8 cellular contexts compared by ENCODE assay signal in the genomic region with DNA sequence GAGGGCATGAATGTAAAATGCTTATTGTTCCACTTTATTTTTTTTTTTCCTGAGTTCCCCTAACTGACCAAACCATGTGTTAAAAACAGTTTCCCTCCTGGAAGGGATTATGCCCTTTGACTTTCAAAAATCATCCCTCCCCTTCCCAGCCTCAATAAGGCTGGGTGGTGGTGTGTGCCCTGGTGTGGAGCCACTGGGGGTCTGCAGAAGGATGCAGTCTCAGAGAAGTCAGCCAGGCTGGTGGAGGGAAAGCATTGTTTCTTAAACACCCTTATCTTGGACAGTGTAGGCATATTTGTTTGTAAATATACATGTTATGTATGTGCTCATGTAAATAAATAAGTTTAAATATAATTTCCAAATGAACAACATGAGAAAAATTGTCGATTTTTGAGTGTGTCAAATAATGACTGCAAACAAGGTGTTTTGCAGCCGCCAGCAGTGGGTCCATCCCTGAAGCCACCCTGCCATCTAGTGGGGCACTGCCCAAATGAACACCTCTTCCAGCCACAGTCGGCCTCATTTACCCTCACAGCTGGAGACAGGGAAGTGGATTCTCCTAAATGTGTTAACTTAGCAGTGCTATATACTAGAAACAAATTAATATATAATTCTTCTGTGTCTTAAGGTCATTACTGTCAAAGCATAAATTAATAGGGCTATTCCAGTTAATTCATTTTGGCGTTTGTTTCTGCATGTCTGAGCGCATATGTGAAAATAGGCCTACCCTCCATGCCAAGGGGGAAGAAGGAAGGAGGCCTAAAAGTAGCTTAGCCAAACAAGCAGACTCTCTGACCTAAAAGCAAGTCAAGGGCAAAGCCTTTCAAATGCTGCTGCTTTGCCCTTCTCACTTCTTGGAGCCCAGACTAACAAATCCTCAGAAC.
DNase-seq lines count a peak whose midpoint lies in the region; ATAC-seq lines count a peak whose summit lies in the region.

No MANE protein-coding gene starts in this region.

- H3K9ac ChIP-seq in adipocyte (ENCODE audit: low read length), result no peak overlapping the region
- H3K9ac ChIP-seq in iPS-20b (ENCODE audit: low read depth, low read length), result no peak overlapping the region

- H3K4me3 ChIP-seq in adipocyte (ENCODE audit: low read length) (no peak overlapping the region), iPS-20b (ENCODE audit: low read length) (peak overlapping the region; percentile 58; the same call in 1 of the 2 replicates)

- H3K36me3 ChIP-seq in adipocyte (ENCODE audit: control insufficient read depth, insufficient read depth, low read length, severe bottlenecking) (no peaks in the 10 kb centered on the region), iPS-20b (ENCODE audit: insufficient read depth, low read depth, low read length) (no peaks in the 10 kb centered on the region)

- H3K4me1 ChIP-seq in adipocyte (ENCODE audit: control insufficient read depth, insufficient read depth, low read length), result no peaks in the 10 kb centered on the region
- H3K4me1 ChIP-seq in iPS-20b (ENCODE audit: insufficient read depth, low read length), result peaks cover 30% of the 10 kb centered on the region; the same call in 1 of the 2 replicates

- H3K9me3 ChIP-seq in adipocyte (ENCODE audit: control insufficient read depth, low read length) (no peaks in the 10 kb centered on the region), iPS-20b (ENCODE audit: insufficient read depth, low read depth, low read length) (no peaks in the 10 kb centered on the region)

- peak; percentile 1 to 6 for DNase-seq in stimulated activated CD4-positive, alpha-beta T cell treated with anti-CD3 and anti-CD28 coated beads, Interleukin-2, amount 100 ng/mL, for 48 hours
- no peak for DNase-seq in stimulated activated CD4-positive, alpha-beta T cell treated with anti-CD3 and anti-CD28 coated beads, Interleukin-12 subunit alpha, Interleukin-12 subunit beta, amount 100 ng/mL, for 4 hours
- DNase-seq in NCI-H226 (peak; percentile 9), adipocyte (ENCODE audit: low read depth) (peak; percentile 86), superior temporal gyrus (ENCODE audit: extremely low spot score) (peak; percentile 76)

- H3K27me3 ChIP-seq in adipocyte (replicated peaks; ENCODE audit: control insufficient read depth, insufficient read depth, low read length) (peaks cover 3% of the 10 kb centered on the region), iPS-20b (ENCODE audit: insufficient read depth, low read length) (no peaks in the 10 kb centered on the region)

- ATAC-seq in HG03432 (IDR thresholded peaks at IDR 0.05; ENCODE audit: unreplicated experiment), result peak; percentile 84
- no peak for ATAC-seq in HG03039 (IDR thresholded peaks at IDR 0.05; ENCODE audit: unreplicated experiment)

- H3K27ac ChIP-seq in iPS-20b (ENCODE audit: low read length), result no peak overlapping the region
